ENCODE assay signal across 15 cellular contexts in genomic region chr19:16039545-16039944, GRCh38. TPM values are rescaled to one million over a fixed set of nuclear protein-coding genes. Genes with fewer than 3 reads are reported as not detected.
DNase-seq lines count a peak whose midpoint lies in the region; ATAC-seq and TF ChIP-seq lines count a peak whose summit lies in the region.
"Had no signal": no experiment of that assay in that cellular context is flagged by ENCODE, and none has a peak within 500 bp of the region (broad histone marks: within the 10 kb centered on the region; RNA-seq: fewer than 3 reads in every experiment).

No MANE protein-coding gene starts in this region.

- DNase-seq in CD4-positive, CD25-positive, alpha-beta regulatory T cell: no peak
- DNase-seq in GM13976 (ENCODE audit: low spot score) (peak; percentile 13), chondrocyte (ENCODE audit: low spot score) (peak; percentile 55), osteoblast (ENCODE audit: insufficient read length, low spot score, missing footprints) (peak; percentile 13), upper lobe of right lung (no peak), HuH-7.5 (ENCODE audit: low spot score) (no peak), NCI-H1436 treated with DMSO at 0.1 percent for 48 hours (lab: John Stamatoyannopoulos, UW) (no peak)
- DNase-seq: C1 segment of cervical spinal cord; Caco-2; CD8-positive, alpha-beta T cell; DMS153; DND-41; HFFc6 had no signal

- H3K9me3 ChIP-seq in CD4-positive, CD25-positive, alpha-beta regulatory T cell (ENCODE audit: control insufficient read depth in 2 of 2, low read length in 2 of 2): no peaks in the 10 kb centered on the region
- H3K9me3 ChIP-seq in osteoblast (ENCODE audit: low read depth, low read length) (no peaks in the 10 kb centered on the region), upper lobe of right lung (no peaks in the 10 kb centered on the region)
- H3K9me3 ChIP-seq: Caco-2, HAP-1 had no signal

- no peak overlapping the region for H3K4me3 Mint-ChIP-seq in CD4-positive, CD25-positive, alpha-beta regulatory T cell
- H3K4me3 Mint-ChIP-seq in chondrocyte (ENCODE audit: unreplicated experiment): no peak overlapping the region
- H3K4me3 Mint-ChIP-seq: CD8-positive, alpha-beta T cell; GM23338; HFFc6 had no signal

- H3K4me1 Mint-ChIP-seq in CD4-positive, CD25-positive, alpha-beta regulatory T cell: peaks cover 4 to 16% (median 6%) of the 10 kb centered on the region in 4 donors
- peaks cover 25% of the 10 kb centered on the region for H3K4me1 Mint-ChIP-seq in chondrocyte (ENCODE audit: low read depth)
- H3K4me1 Mint-ChIP-seq: GM23338 had no signal

- peaks cover 4% of the 10 kb centered on the region for H3K27me3 Mint-ChIP-seq in CD4-positive, CD25-positive, alpha-beta regulatory T cell
- no peaks in the 10 kb centered on the region for H3K27me3 Mint-ChIP-seq in chondrocyte (ENCODE audit: low read depth)

- H3K4me3 ChIP-seq in CD4-positive, CD25-positive, alpha-beta regulatory T cell (ENCODE audit: low read depth, low read length): no peak overlapping the region
- H3K4me3 ChIP-seq in osteoblast (ENCODE audit: insufficient read depth, low read length): no peak overlapping the region
- H3K4me3 ChIP-seq in upper lobe of right lung: no peak overlapping the region
- H3K4me3 ChIP-seq: GM23338, HAP-1 had no signal

- H3K27ac ChIP-seq in CD4-positive, CD25-positive, alpha-beta regulatory T cell (ENCODE audit: insufficient read depth, low read length, poor library complexity, severe bottlenecking): no peak overlapping the region
- H3K27ac ChIP-seq in osteoblast (ENCODE audit: low read depth, low read length): no peak overlapping the region
- no peak overlapping the region for H3K27ac ChIP-seq in upper lobe of right lung

- H3K4me2 ChIP-seq in osteoblast (ENCODE audit: insufficient read depth, low read length): no peak overlapping the region
- H3K4me2 ChIP-seq: GM23338 had no signal

- peaks cover 7% of the 10 kb centered on the region for H3K4me1 ChIP-seq in CD4-positive, CD25-positive, alpha-beta regulatory T cell (ENCODE audit: control insufficient read depth, insufficient read depth, low read length, poor library complexity, severe bottlenecking)
- H3K4me1 ChIP-seq in osteoblast (ENCODE audit: insufficient read depth, low read length): peaks cover 16% of the 10 kb centered on the region
- peaks cover 10% of the 10 kb centered on the region for H3K4me1 ChIP-seq in upper lobe of right lung
- H3K4me1 ChIP-seq: Caco-2, HAP-1 had no signal

- no peaks in the 10 kb centered on the region for H3K36me3 Mint-ChIP-seq in CD4-positive, CD25-positive, alpha-beta regulatory T cell
- H3K36me3 Mint-ChIP-seq in chondrocyte (ENCODE audit: low read depth): no peaks in the 10 kb centered on the region
- H3K36me3 Mint-ChIP-seq: CD8-positive, alpha-beta T cell had no signal

- intact Hi-C loops in upper lobe of right lung (cut with DNase I): no loop called here

- H3K79me2 ChIP-seq in osteoblast (ENCODE audit: insufficient read depth, low read length): no peaks in the 10 kb centered on the region

- H3K9me3 Mint-ChIP-seq in CD4-positive, CD25-positive, alpha-beta regulatory T cell: peaks cover 0 to 1% (median 0%) of the 10 kb centered on the region in 7 donors
- no peaks in the 10 kb centered on the region for H3K9me3 Mint-ChIP-seq in chondrocyte (ENCODE audit: low read depth)
- H3K9me3 Mint-ChIP-seq: CD8-positive, alpha-beta T cell; HFFc6 had no signal

- in situ Hi-C loops in GM13976 (cut with MboI; ENCODE audit: low sequenced_read_pairs, unreplicated experiment): loop anchor here (25.0 kb wide), 2 partner anchors 348 to 402 kb away; partner anchors contain the start of gene CYP4F3

- H3K36me3 ChIP-seq in CD4-positive, CD25-positive, alpha-beta regulatory T cell (ENCODE audit: control insufficient read depth, insufficient read depth, low read length): no peaks in the 10 kb centered on the region
- H3K36me3 ChIP-seq in osteoblast (ENCODE audit: insufficient read depth, low read length) (no peaks in the 10 kb centered on the region), upper lobe of right lung (no peaks in the 10 kb centered on the region)
- H3K36me3 ChIP-seq: HAP-1 had no signal

- TF ChIP-seq CTCF in GM13976 (IDR thresholded peaks at IDR 0.05; ENCODE audit: borderline replicate concordance, control extremely low read depth, extremely low read depth, insufficient read depth, missing control alignments) (no peak), chondrocyte (IDR thresholded peaks at IDR 0.05) (no peak), osteoblast (IDR thresholded peaks at IDR 0.05; ENCODE audit: extremely low read depth, low read depth, low read length) (no peak), upper lobe of right lung (IDR thresholded peaks at IDR 0.05) (no peak)

- no peaks in the 10 kb centered on the region for H4K20me1 ChIP-seq in osteoblast (ENCODE audit: insufficient read depth, low read length)

- ATAC-seq in CD4-positive, CD25-positive, alpha-beta regulatory T cell (ENCODE audit: low read depth in 2 of 2): no peak
- no peak for ATAC-seq in upper lobe of right lung
- ATAC-seq: CD8-positive, alpha-beta T cell; GM23338 had no signal

- no peak overlapping the region for H2AFZ ChIP-seq in osteoblast (ENCODE audit: low read length)
- H2AFZ ChIP-seq: GM23338 had no signal

- H3K27me3 ChIP-seq in CD4-positive, CD25-positive, alpha-beta regulatory T cell (ENCODE audit: control insufficient read depth, insufficient read depth, low read length): peaks cover 5% of the 10 kb centered on the region
- no peaks in the 10 kb centered on the region for H3K27me3 ChIP-seq in osteoblast (ENCODE audit: insufficient read depth, low read length)
- no peaks in the 10 kb centered on the region for H3K27me3 ChIP-seq in upper lobe of right lung

- H3K27ac Mint-ChIP-seq in CD4-positive, CD25-positive, alpha-beta regulatory T cell: peak overlapping the region in 2 of 3 donors; percentile 52 to 88
- H3K27ac Mint-ChIP-seq in chondrocyte (ENCODE audit: unreplicated experiment): no peak overlapping the region
- H3K27ac Mint-ChIP-seq: CD8-positive, alpha-beta T cell; GM23338; HFFc6 had no signal

RNA-seq across cellular contexts. Expression of gene TPM4, which starts 36.8 kb away (rescaled TPM):
- total RNA-seq in CD4-positive, CD25-positive, alpha-beta regulatory T cell: 305 TPM
- polyA plus RNA-seq in CD4-positive, CD25-positive, alpha-beta regulatory T cell: 100 to 1,000 TPM; 109 to 163 (median 131) TPM
- total RNA-seq in chondrocyte (774 to 1,188 TPM (median 1,175 TPM) in 3 replicates), osteoblast (1,233 and 1,325 TPM in 2 replicates), upper lobe of right lung (386 TPM)

Comparison
In these comparisons a context has a peak if more than half of its experiments do, and no peak if none do; other contexts are left out.
1. DNase-seq: peak in GM13976 (single experiment), chondrocyte (single experiment) and osteoblast (single experiment); none in CD4-positive, CD25-positive, alpha-beta regulatory T cell (0 of 3), upper lobe of right lung (single experiment), HuH-7.5 (single experiment) and NCI-H1436 treated with DMSO at 0.1 percent for 48 hours (single experiment).